In genomic region chr19:800360-801029, GRCh38 we compare ENCODE assay signal across 9 cellular contexts. TPM values are rescaled to one million over a fixed set of nuclear protein-coding genes. Genes with fewer than 3 reads are reported as not detected.
A peak's percentile ranks its signal among the peaks of the same experiment; 100 is the strongest.
DNase-seq lines count a peak whose midpoint lies in the region; ATAC-seq and TF ChIP-seq lines count a peak whose summit lies in the region.
"Had no signal": no experiment of that assay in that cellular context is flagged by ENCODE, and none has a peak within 500 bp of the region (broad histone marks: within the 10 kb centered on the region; RNA-seq: fewer than 3 reads in every experiment).

No MANE protein-coding gene starts in this region.

- H3K4me1 ChIP-seq in OCI-LY1 (ENCODE audit: insufficient read depth, low read length, severe bottlenecking) (peaks cover 34% of the 10 kb centered on the region), osteoblast (ENCODE audit: insufficient read depth, low read length) (peaks cover 41% of the 10 kb centered on the region)

- H4K20me1 ChIP-seq in OCI-LY1 (ENCODE audit: insufficient read depth, low read length) (no peaks in the 10 kb centered on the region), osteoblast (ENCODE audit: insufficient read depth, low read length) (peaks cover 75% of the 10 kb centered on the region)

- H3K9me2 ChIP-seq in OCI-LY1 (ENCODE audit: low read depth, low read length) = no peaks in the 10 kb centered on the region

- no peaks in the 10 kb centered on the region for H3F3A ChIP-seq in OCI-LY1 (ENCODE audit: insufficient read depth, low read length)

- H2AFZ ChIP-seq in OCI-LY1 (ENCODE audit: low read length) (no peak overlapping the region), osteoblast (ENCODE audit: low read length) (no peak overlapping the region)

- peak overlapping the region; percentile 31; the same call in 1 of the 2 replicates for H3K9ac ChIP-seq in OCI-LY1 (ENCODE audit: low read length)

- H3K27me3 ChIP-seq in OCI-LY1 (ENCODE audit: insufficient read depth, low read length) = no peaks in the 10 kb centered on the region
- no peaks in the 10 kb centered on the region for H3K27me3 ChIP-seq in osteoblast (ENCODE audit: insufficient read depth, low read length)

- DNase-seq in COLO668 (lab: John Stamatoyannopoulos, UW; ENCODE audit: unreplicated experiment) (peak; percentile 29), epithelial cell of prostate (ENCODE audit: low read depth, low spot score) (peak; percentile 60), osteoblast (ENCODE audit: insufficient read length, low spot score, missing footprints) (peak; percentile 93), amniotic stem cell (lab: John Stamatoyannopoulos, UW) (no peak), NCI-H2171 treated with DMSO at 0.1 percent for 48 hours (lab: John Stamatoyannopoulos, UW) (no peak), NOMO-1 treated with dmso at 0.1 percent for 144 hours (lab: John Stamatoyannopoulos, UW; ENCODE audit: unreplicated experiment) (no peak)

- ATAC-seq in HG03280 (IDR thresholded peaks at IDR 0.05; ENCODE audit: unreplicated experiment) = no peak

- H3K27ac ChIP-seq in OCI-LY1 (ENCODE audit: low read depth, low read length, poor library complexity, severe bottlenecking) = no peak overlapping the region
- H3K27ac ChIP-seq in epithelial cell of prostate = peak overlapping the region; percentile 95
- peak overlapping the region; percentile 77 for H3K27ac ChIP-seq in osteoblast (ENCODE audit: low read depth, low read length)

- peaks cover 76% of the 10 kb centered on the region for H3K36me3 ChIP-seq in OCI-LY1 (ENCODE audit: insufficient read depth, low read length)
- H3K36me3 ChIP-seq in osteoblast (ENCODE audit: insufficient read depth, low read length) = peaks cover 55% of the 10 kb centered on the region

- peaks cover 57% of the 10 kb centered on the region for H3K79me2 ChIP-seq in OCI-LY1 (ENCODE audit: insufficient read depth, low read length)
- peaks cover 77% of the 10 kb centered on the region for H3K79me2 ChIP-seq in osteoblast (ENCODE audit: insufficient read depth, low read length)

- H3K9me3 ChIP-seq in OCI-LY1 (ENCODE audit: low read length) = no peaks in the 10 kb centered on the region
- no peaks in the 10 kb centered on the region for H3K9me3 ChIP-seq in osteoblast (ENCODE audit: low read depth, low read length)

- TF ChIP-seq CTCF in OCI-LY1 (IDR thresholded peaks at IDR 0.05; ENCODE audit: low read length) = no peak
- TF ChIP-seq CTCF in osteoblast (IDR thresholded peaks at IDR 0.05; ENCODE audit: extremely low read depth, low read depth, low read length) = no peak

- H3K4me3 ChIP-seq in OCI-LY1 (ENCODE audit: low read depth, low read length, poor library complexity, severe bottlenecking) = peak overlapping the region; percentile 98
- peak overlapping the region; percentile 85 for H3K4me3 ChIP-seq in osteoblast (ENCODE audit: insufficient read depth, low read length)

- H3K4me2 ChIP-seq in OCI-LY1 (ENCODE audit: low read length) (peak overlapping the region; percentile 75), osteoblast (ENCODE audit: insufficient read depth, low read length) (peak overlapping the region; percentile 88)

RNA-seq across cellular contexts. Expression of gene PTBP1, which starts 3.2 kb away (rescaled TPM):
- total RNA-seq in osteoblast = 106 and 124 TPM in 2 replicates

RNA-seq across cellular contexts. Expression of gene PLPPR3, which starts 21.3 kb away (rescaled TPM):
- 0.36 TPM in 1 of 2 replicates, not detected in the other for total RNA-seq in osteoblast

RNA-seq across cellular contexts. Expression of gene AZU1, which starts 27.1 kb away (rescaled TPM):
- not detected in 2 replicates for total RNA-seq in osteoblast
- total RNA-seq: urinary bladder had no signal

RNA-seq across cellular contexts. Expression of gene PRTN3, which starts 40.3 kb away (rescaled TPM):
- total RNA-seq in osteoblast = not detected in 2 replicates

RNA-seq across cellular contexts. Expression of gene MISP, which starts 49.6 kb away (rescaled TPM):
- total RNA-seq in osteoblast = 0.36 and 0.59 TPM in 2 replicates

Comparison
In these comparisons a context has a peak if more than half of its experiments do, and no peak if none do; other contexts are left out.
1. DNase-seq: peak in COLO668 (single experiment), epithelial cell of prostate (single experiment) and osteoblast (single experiment); none in amniotic stem cell (single experiment), NCI-H2171 treated with DMSO at 0.1 percent for 48 hours (single experiment) and NOMO-1 treated with dmso at 0.1 percent for 144 hours (single experiment).